ENCODE assay signal across 11 cellular contexts in genomic region chr1:39173995-39174380, GRCh38. TPM values are rescaled to one million over a fixed set of nuclear protein-coding genes. Genes with fewer than 3 reads are reported as not detected.
DNase-seq lines count a peak whose midpoint lies in the region; TF ChIP-seq lines count a peak whose summit lies in the region.
"Had no signal": no experiment of that assay in that cellular context is flagged by ENCODE, and none has a peak within 500 bp of the region (broad histone marks: within the 10 kb centered on the region; RNA-seq: fewer than 3 reads in every experiment).

No MANE protein-coding gene starts in this region.

- H2BK12ac ChIP-seq in mesenchymal stem cell (ENCODE audit: low read length in 2 of 2), result no peak overlapping the region

- no peak overlapping the region for H4K8ac ChIP-seq in mesenchymal stem cell (ENCODE audit: low read length)

- 32% methylated on average over 2 of the region's 2 CpGs for WGBS in esophagus muscularis mucosa
- 80% methylated on average over 1 of the region's 2 CpGs for WGBS in mesenchymal stem cell

- intact Hi-C loops in esophagus muscularis mucosa (cut with DNase I), result no loop called here

- H3K9me2 ChIP-seq in Loucy (replicated peaks; ENCODE audit: low read depth, low read length), result no peaks in the 10 kb centered on the region

- H3K79me2 ChIP-seq in Loucy (ENCODE audit: insufficient read depth, low read length), result peaks cover 58% of the 10 kb centered on the region

- H3K79me1 ChIP-seq in mesenchymal stem cell (replicated peaks; ENCODE audit: low read length, poor library complexity, severe bottlenecking), result no peaks in the 10 kb centered on the region

- H2AFZ ChIP-seq in Loucy (ENCODE audit: low read length) (no peak overlapping the region), mesenchymal stem cell (ENCODE audit: low read depth, low read length) (no peak overlapping the region)

- no peak for TF ChIP-seq CTCF in Loucy (conservative IDR thresholded peaks at IDR 0.05; ENCODE audit: low read length)
- no peak for TF ChIP-seq CTCF in esophagus muscularis mucosa (IDR thresholded peaks at IDR 0.05)
- no peak for TF ChIP-seq CTCF in GM10248 (IDR thresholded peaks at IDR 0.05; ENCODE audit: control extremely low read depth, extremely low read depth, low read depth, missing control alignments)
- no peak for TF ChIP-seq CTCF in GM13976 (IDR thresholded peaks at IDR 0.05; ENCODE audit: borderline replicate concordance, control extremely low read depth, extremely low read depth, insufficient read depth, missing control alignments)

- H3K27me3 ChIP-seq in Loucy (ENCODE audit: insufficient read depth, low read length, poor library complexity, severe bottlenecking) (no peaks in the 10 kb centered on the region), esophagus muscularis mucosa (no peaks in the 10 kb centered on the region), mesenchymal stem cell (ENCODE audit: control insufficient read depth in 1 of 2, insufficient read depth in 1 of 2, low read length in 2 of 2) (no peaks in the 10 kb centered on the region)

- peak overlapping the region; percentile 90 for H2BK5ac ChIP-seq in mesenchymal stem cell (ENCODE audit: low read depth, low read length, poor library complexity, severe bottlenecking)

- DNase-seq in esophagus muscularis mucosa (ENCODE audit: extremely low spot score) (no peak), mesenchymal stem cell (no peak), GM10248 (ENCODE audit: extremely low spot score) (no peak), activated gamma-delta T cell treated with Interleukin-2 at 50 U/mL for 16 hours (no peak), GM13976 (ENCODE audit: low spot score) (no peak)
- no peak for DNase-seq in activated effector memory CD4-positive, alpha-beta T cell treated with Interleukin-2 at 50 U/mL for 16 hours
- DNase-seq: CD8-positive, alpha-beta T cell; central memory CD4-positive, alpha-beta T cell; T1000 had no signal

- H2BK15ac ChIP-seq in mesenchymal stem cell (ENCODE audit: low read depth, poor library complexity, severe bottlenecking), result no peak overlapping the region

- no peaks in the 10 kb centered on the region for H3F3A ChIP-seq in Loucy (ENCODE audit: low read depth)

- H4K20me1 ChIP-seq in Loucy (ENCODE audit: insufficient read depth, low read length, poor library complexity, severe bottlenecking), result no peaks in the 10 kb centered on the region

- peak overlapping the region; percentile 73 to 83 (median 78) for H3K27ac ChIP-seq in esophagus muscularis mucosa (replicated peaks in 1 of 4)
- H3K27ac ChIP-seq in mesenchymal stem cell (ENCODE audit: low read length, poor library complexity, severe bottlenecking), result peak overlapping the region; percentile 91
- peak overlapping the region; percentile 50 for H3K27ac ChIP-seq in temporal lobe (ENCODE audit: low read depth, low read length)

- H3K4me1 ChIP-seq in Loucy (ENCODE audit: insufficient read depth, low read length, poor library complexity, severe bottlenecking) (peaks cover 7% of the 10 kb centered on the region), esophagus muscularis mucosa (peaks cover 49 to 98% (median 90%) of the 10 kb centered on the region in 4 donors), mesenchymal stem cell (ENCODE audit: control insufficient read depth, insufficient read depth, low read depth, low read length) (peaks cover 20% of the 10 kb centered on the region)

- peak overlapping the region in 1 of 2 experiments; percentile 67 for H3K4ac ChIP-seq in mesenchymal stem cell (ENCODE audit: low read depth in 1 of 2, low read length in 2 of 2)

- H3K18ac ChIP-seq in mesenchymal stem cell (ENCODE audit: low read depth in 1 of 2, low read length in 2 of 2), result peak overlapping the region in 1 of 2 experiments; percentile 83

- H3K9ac ChIP-seq in Loucy (ENCODE audit: low read depth, low read length, poor library complexity, severe bottlenecking) (peak overlapping the region; percentile 2), mesenchymal stem cell (ENCODE audit: low read length) (peak overlapping the region; percentile 56)

- no peaks in the 10 kb centered on the region for H3K36me3 ChIP-seq in Loucy (ENCODE audit: insufficient read depth, low read length)
- no peaks in the 10 kb centered on the region for H3K36me3 ChIP-seq in esophagus muscularis mucosa
- no peaks in the 10 kb centered on the region for H3K36me3 ChIP-seq in mesenchymal stem cell (ENCODE audit: control insufficient read depth in 1 of 2, insufficient read depth in 2 of 2, low read depth in 1 of 2, low read length in 2 of 2)

- no peak overlapping the region for H3K14ac ChIP-seq in mesenchymal stem cell (ENCODE audit: low read length in 2 of 2)

- H2BK120ac ChIP-seq in mesenchymal stem cell (ENCODE audit: low read depth, low read length), result peak overlapping the region; percentile 49

- H3K9me3 ChIP-seq in Loucy (ENCODE audit: insufficient read depth, low read depth, low read length) (no peaks in the 10 kb centered on the region), esophagus muscularis mucosa (no peaks in the 10 kb centered on the region), mesenchymal stem cell (ENCODE audit: control insufficient read depth, low read length) (no peaks in the 10 kb centered on the region)

- POLR2A ChIA-PET in GM10248 (lab: Yijun Ruan, JAX), result no interaction called here

- no peak for TF ChIP-seq POLR2A in esophagus muscularis mucosa (IDR thresholded peaks at IDR 0.05; ENCODE audit: low read depth)

- no peak overlapping the region for H4K91ac ChIP-seq in mesenchymal stem cell (ENCODE audit: low read length)

- H2AK5ac ChIP-seq in mesenchymal stem cell (ENCODE audit: low read length, severe bottlenecking), result peak overlapping the region; percentile 62

- H3K23ac ChIP-seq in mesenchymal stem cell (ENCODE audit: low read length in 2 of 2), result no peak overlapping the region

- no peak for TF ChIP-seq EP300 in esophagus muscularis mucosa (IDR thresholded peaks at IDR 0.05)

- in situ Hi-C loops in GM13976 (cut with MboI; ENCODE audit: low sequenced_read_pairs, unreplicated experiment), result no loop called here

- H3K4me2 ChIP-seq in Loucy (ENCODE audit: low read depth, low read length, poor library complexity, severe bottlenecking) (no peak overlapping the region), mesenchymal stem cell (ENCODE audit: low read length, poor library complexity, severe bottlenecking) (peak overlapping the region; percentile 3)

- CTCF ChIA-PET in GM10248 (lab: Yijun Ruan, JAX), result interaction anchor here (0.7 to 1.4 kb wide), 2 partner anchors 10 to 17 kb away, joined by 4 to 5 read pairs; no protein-coding TSS in a partner anchor

- H3K4me3 ChIP-seq in Loucy (ENCODE audit: low read length, poor library complexity, severe bottlenecking) (no peak overlapping the region), esophagus muscularis mucosa (peak overlapping the region in 1 of 4 donors; percentile 19), mesenchymal stem cell (ENCODE audit: insufficient read depth in 1 of 2, low read depth in 1 of 2, low read length in 2 of 2) (peak overlapping the region in 1 of 2 experiments; percentile 52)

RNA-seq across cellular contexts. Expression of gene MACF1, which starts 30.5 kb away (rescaled TPM):
- total RNA-seq in esophagus muscularis mucosa (100 to 1,000 TPM; 386 to 627 (median 576) TPM), temporal lobe (386 TPM)
- 94.0 TPM for polyA plus RNA-seq in mesenchymal stem cell (2013, experiment 1 of 2)
- polyA plus RNA-seq in mesenchymal stem cell (2013, experiment 2 of 2), result 86.1 TPM
